9 cellular contexts compared by ENCODE assay signal in the genomic region with DNA sequence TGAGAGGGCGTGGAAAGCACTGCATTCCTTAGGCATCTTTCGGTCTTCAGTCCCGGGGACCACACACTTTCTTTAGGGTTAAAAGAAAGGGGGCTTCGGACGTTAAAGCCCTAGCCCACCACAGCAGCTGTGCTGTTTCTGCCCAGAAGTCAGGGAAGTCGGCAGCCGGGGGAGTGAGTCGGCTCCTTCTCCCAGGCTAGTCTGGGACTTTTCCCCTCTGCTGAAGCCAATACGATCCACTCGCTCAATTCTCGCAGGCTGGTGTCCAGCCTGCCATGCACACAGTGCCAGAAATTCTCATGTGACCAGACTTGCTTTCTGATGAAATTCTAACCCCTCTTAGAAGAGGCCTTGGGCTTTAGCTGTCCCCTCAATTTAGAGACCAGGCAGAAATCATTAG.
A peak's percentile ranks its signal among the peaks of the same experiment; 100 is the strongest.
DNase-seq lines count a peak whose midpoint lies in the region; ATAC-seq and TF ChIP-seq lines count a peak whose summit lies in the region.
"Had no signal": no experiment of that assay in that cellular context is flagged by ENCODE, and none has a peak within 500 bp of the region (broad histone marks: within the 10 kb centered on the region; RNA-seq: fewer than 3 reads in every experiment).

No MANE protein-coding gene starts in this region.

- peaks cover 100% of the 10 kb centered on the region for H3K79me2 ChIP-seq in PC-9 (ENCODE audit: low read depth)

- peaks cover 99% of the 10 kb centered on the region for H3F3A ChIP-seq in PC-9 (ENCODE audit: insufficient read depth, low read depth)

- WGBS in transverse colon (ENCODE audit: low coverage in 1 of 2), 2 donors, result 52% methylated on average over 11 of the region's 11 CpGs; no CpG with 5 or more reads in 1 of the 2 donors

- H3K27me3 ChIP-seq in PC-9 (ENCODE audit: insufficient read depth, low read depth), result no peaks in the 10 kb centered on the region
- no peaks in the 10 kb centered on the region for H3K27me3 ChIP-seq in transverse colon

- in situ Hi-C loops in transverse colon (cut with MboI; ENCODE audit: low pct_ligation_motif_present in 1 of 4, low pct_unique_long_range_greater_than_20kb in 1 of 4, low sequenced_read_pairs in 3 of 4), result loop anchor here in 2 of 4 donors (25.0 kb wide), 1 partner anchor 177 kb away; the partner anchor contains the start of gene FNBP1L (in 2 of the 2)

- CTCF ChIA-PET in PC-9 (lab: Charles Lee), result no interaction called here

- no peak for ATAC-seq in GM19452 (IDR thresholded peaks at IDR 0.05; ENCODE audit: unreplicated experiment)
- no peak for ATAC-seq in GM18868 (IDR thresholded peaks at IDR 0.05; ENCODE audit: unreplicated experiment)
- ATAC-seq: T-cell had no signal

- peak overlapping the region; percentile 60 for H3K4me2 ChIP-seq in PC-9

- peaks cover 97% of the 10 kb centered on the region for H4K20me1 ChIP-seq in PC-9 (ENCODE audit: insufficient read depth)

- H3K4me1 ChIP-seq in PC-9 (replicated peaks; ENCODE audit: insufficient read depth), result peaks cover 70% of the 10 kb centered on the region
- peaks cover 30 to 65% (median 56%) of the 10 kb centered on the region in 4 donors for H3K4me1 ChIP-seq in transverse colon

- POLR2A ChIA-PET in PC-9 (lab: Charles Lee; ENCODE audit: unreplicated experiment), result no interaction called here

- intact Hi-C loops in PC-9 (cut with micrococcal nuclease; ENCODE audit: unreplicated experiment), result no loop called here
- intact Hi-C loops in transverse colon (cut with DNase I; ENCODE audit: low total_unique reads), result loop anchor here (5.0 kb wide), 1 partner anchor 952 kb away; no protein-coding TSS in a partner anchor

- H3K9me2 ChIP-seq in PC-9 (ENCODE audit: insufficient read depth), result no peaks in the 10 kb centered on the region

- no peak for TF ChIP-seq EP300 in transverse colon (IDR thresholded peaks at IDR 0.05; ENCODE audit: low read depth)

- H3K27ac ChIP-seq in PC-9 (peak overlapping the region; percentile 81), epithelial cell of prostate (peak overlapping the region; percentile 82), transverse colon (peak overlapping the region; percentile 42 to 91 (median 56))

- H2AFZ ChIP-seq in PC-9, result no peak overlapping the region

- TF ChIP-seq CTCF in PC-9 (conservative IDR thresholded peaks at IDR 0.05) (no peak), transverse colon (IDR thresholded peaks at IDR 0.05) (no peak)

- DNase-seq in PC-9 (no peak), epithelial cell of prostate (ENCODE audit: low read depth, low spot score) (no peak), midbrain (lab: John Stamatoyannopoulos, UW) (peak; percentile 52), transverse colon (no peak)
- no peak for DNase-seq in activated CD8-positive, alpha-beta memory T cell treated with anti-CD3 and anti-CD28 coated beads, Interleukin-2, amount 50 U/mL, for 4 hours
- DNase-seq in effector CD4-positive, alpha-beta T cell, result no peak
- DNase-seq: T-cell had no signal

- BruUV-seq in PC-9 (replicated peaks; lab: Mats Ljungman, UMichigan), result no TSS peak

- H3K9me3 ChIP-seq in PC-9 (ENCODE audit: insufficient read depth, low read depth), result no peaks in the 10 kb centered on the region
- no peaks in the 10 kb centered on the region for H3K9me3 ChIP-seq in transverse colon

- H3K36me3 ChIP-seq in PC-9 (ENCODE audit: low read depth) (peaks cover 66% of the 10 kb centered on the region), transverse colon (no peaks in the 10 kb centered on the region)

- no peak overlapping the region for H3K4me3 ChIP-seq in PC-9
- peak overlapping the region in 3 of 4 donors; percentile 10 to 38 (median 12) for H3K4me3 ChIP-seq in transverse colon

- TF ChIP-seq POLR2A in transverse colon (IDR thresholded peaks at IDR 0.05), result no peak
